Comparison of ENCODE assay signal across 9 cellular contexts in genomic region chr5:145531038-145531734, GRCh38.
DNase-seq lines count a peak whose midpoint lies in the region; ATAC-seq and TF ChIP-seq lines count a peak whose summit lies in the region.
"Had no signal": no experiment of that assay in that cellular context is flagged by ENCODE, and none has a peak within 500 bp of the region (broad histone marks: within the 10 kb centered on the region; RNA-seq: fewer than 3 reads in every experiment).

No MANE protein-coding gene starts in this region.

- no peak overlapping the region for H3K4me3 ChIP-seq in transverse colon

- no peaks in the 10 kb centered on the region for H3K27me3 ChIP-seq in transverse colon

- TF ChIP-seq CTCF in transverse colon (IDR thresholded peaks at IDR 0.05) (no peak), nephron progenitor cell (IDR thresholded peaks at IDR 0.05) (no peak)

- WGBS in transverse colon (ENCODE audit: low coverage in 1 of 2), 2 donors, result 27% methylated on average over 5 of the region's 5 CpGs; no CpG with 5 or more reads in 1 of the 2 donors

- no peak for TF ChIP-seq EP300 in transverse colon (IDR thresholded peaks at IDR 0.05; ENCODE audit: low read depth)

- no peaks in the 10 kb centered on the region for H3K36me3 Mint-ChIP-seq in nephron progenitor cell (ENCODE audit: low read depth)

- in situ Hi-C loops in transverse colon (cut with MboI; ENCODE audit: low pct_ligation_motif_present in 1 of 4, low pct_unique_long_range_greater_than_20kb in 1 of 4, low sequenced_read_pairs in 3 of 4), result no loop called here

- no peaks in the 10 kb centered on the region for H3K36me3 ChIP-seq in transverse colon

- H3K4me1 Mint-ChIP-seq in nephron progenitor cell, result no peaks in the 10 kb centered on the region

- peaks cover 0 to 11% (median 4%) of the 10 kb centered on the region in 4 donors for H3K4me1 ChIP-seq in transverse colon

- no peak for TF ChIP-seq POLR2A in transverse colon (IDR thresholded peaks at IDR 0.05)

- intact Hi-C loops in transverse colon (cut with DNase I; ENCODE audit: low total_unique reads), result no loop called here

- no peak overlapping the region for H3K27ac Mint-ChIP-seq in nephron progenitor cell
- H3K27ac Mint-ChIP-seq: dendritic cell treated with granulocyte-macrophage colony-stimulating factor and Interleukin-4, amounts not matched to agents 40 ng/mL and 50 ng/mL, for 4 days had no signal

- peaks cover under 1% of the 10 kb centered on the region for H3K9me3 Mint-ChIP-seq in nephron progenitor cell
- H3K9me3 Mint-ChIP-seq: dendritic cell treated with granulocyte-macrophage colony-stimulating factor and Interleukin-4, amounts not matched to agents 40 ng/mL and 50 ng/mL, for 4 days had no signal

- DNase-seq in HK-2 (ENCODE audit: unreplicated experiment), result peak; percentile 48
- peak; percentile 86 for DNase-seq in amniotic epithelial cell (ENCODE audit: low read depth)
- DNase-seq in iPS-NIHi11 (ENCODE audit: low spot score), result peak; percentile 39
- peak; percentile 58 for DNase-seq in transverse colon
- no peak for DNase-seq in nephron progenitor cell
- no peak for DNase-seq in activated CD4-positive, alpha-beta T cell treated with anti-CD3 and anti-CD28 coated beads, Interleukin-2, amount 50 U/mL, for 1 hour

- H3K4me3 Mint-ChIP-seq in nephron progenitor cell, result no peak overlapping the region
- H3K4me3 Mint-ChIP-seq: dendritic cell treated with granulocyte-macrophage colony-stimulating factor and Interleukin-4, amounts not matched to agents 40 ng/mL and 50 ng/mL, for 4 days had no signal

- no peaks in the 10 kb centered on the region for H3K27me3 Mint-ChIP-seq in nephron progenitor cell (ENCODE audit: low read depth, poor library complexity)
- H3K27me3 Mint-ChIP-seq: dendritic cell treated with granulocyte-macrophage colony-stimulating factor and Interleukin-4, amounts not matched to agents 40 ng/mL and 50 ng/mL, for 4 days had no signal

- H3K9me3 ChIP-seq in transverse colon, result no peaks in the 10 kb centered on the region

- H3K27ac ChIP-seq in transverse colon, result peak overlapping the region in 3 of 4 donors; percentile 5 to 39 (median 7)

- no peak for ATAC-seq in GM21528 (IDR thresholded peaks at IDR 0.05; ENCODE audit: low FRiP score, unreplicated experiment)
- ATAC-seq: left lobe of liver had no signal

Comparison
In these comparisons a context has a peak if more than half of its experiments do, and no peak if none do; other contexts are left out.
1. DNase-seq: peak in HK-2 (single experiment), amniotic epithelial cell (single experiment), iPS-NIHi11 (single experiment) and transverse colon (single experiment); none in nephron progenitor cell (single experiment) and activated CD4-positive, alpha-beta T cell treated with anti-CD3 and anti-CD28 coated beads, Interleukin-2, amount 50 U/mL, for 1 hour (single experiment).